24 cellular contexts compared by ENCODE assay signal in the genomic region with DNA sequence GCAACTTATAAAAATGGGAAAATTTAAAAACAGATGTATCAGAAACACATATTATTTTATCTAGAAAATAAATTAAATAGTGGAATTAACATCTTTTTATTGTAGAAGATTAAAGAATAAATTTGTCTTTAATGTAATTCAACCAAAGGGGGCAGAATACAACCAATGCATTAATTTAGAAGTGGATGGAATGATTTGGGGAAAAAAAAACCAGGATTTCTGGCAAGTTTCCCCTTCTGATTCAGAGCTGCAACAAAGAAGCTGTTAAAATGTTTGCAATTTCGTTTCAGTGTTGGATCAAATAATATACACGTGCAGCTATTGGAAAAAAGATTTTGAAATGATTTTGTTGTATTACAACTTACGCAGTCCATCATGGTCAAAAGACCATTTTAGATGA.
DNase-seq lines count a peak whose midpoint lies in the region; ATAC-seq, FAIRE-seq and TF ChIP-seq lines count a peak whose summit lies in the region.
"Had no signal": no experiment of that assay in that cellular context is flagged by ENCODE, and none has a peak within 500 bp of the region (broad histone marks: within the 10 kb centered on the region; RNA-seq: fewer than 3 reads in every experiment).

No MANE protein-coding gene starts in this region.

- H3K79me2 ChIP-seq in astrocyte (ENCODE audit: insufficient read depth, low read length): no peaks in the 10 kb centered on the region

- H4K20me1 ChIP-seq in astrocyte (ENCODE audit: insufficient read depth, low read length): no peaks in the 10 kb centered on the region

- peaks cover 14% of the 10 kb centered on the region for H3K4me1 Mint-ChIP-seq in astrocyte (ENCODE audit: low read depth, unreplicated experiment)
- H3K4me1 Mint-ChIP-seq in mesothelial cell of epicardium: peaks cover 8% of the 10 kb centered on the region
- H3K4me1 Mint-ChIP-seq: activated naive CD4-positive, alpha-beta T cell treated with anti-CD3 and anti-CD28 coated beads, Interleukin-2, amount 50 U/mL, for 24 hours had no signal

- H3K27me3 Mint-ChIP-seq in astrocyte (ENCODE audit: low read depth, unreplicated experiment) (no peaks in the 10 kb centered on the region), mesothelial cell of epicardium (ENCODE audit: low read depth) (peaks cover 8% of the 10 kb centered on the region)
- H3K27me3 Mint-ChIP-seq: CD4-positive, CD25-positive, alpha-beta regulatory T cell had no signal

- H3K36me3 ChIP-seq in astrocyte (ENCODE audit: insufficient read depth, low read length): no peaks in the 10 kb centered on the region
- no peaks in the 10 kb centered on the region for H3K36me3 ChIP-seq in vagina
- H3K36me3 ChIP-seq in right atrium auricular region: no peaks in the 10 kb centered on the region
- H3K36me3 ChIP-seq: breast epithelium, thyroid gland, WERI-Rb-1 had no signal

- no peak for ATAC-seq in HG02678 (IDR thresholded peaks at IDR 0.05; ENCODE audit: unreplicated experiment)

- TF ChIP-seq POLR2A in vagina (IDR thresholded peaks at IDR 0.05): no peak

- peaks cover 7% of the 10 kb centered on the region for H3K9me3 ChIP-seq in astrocyte (ENCODE audit: insufficient read depth, low read depth, low read length)
- no peaks in the 10 kb centered on the region for H3K9me3 ChIP-seq in vagina
- H3K9me3 ChIP-seq in right atrium auricular region: peaks cover 0 to 11% of the 10 kb centered on the region in 2 donors
- H3K9me3 ChIP-seq: thyroid gland had no signal

- H3K4me3 Mint-ChIP-seq in astrocyte (ENCODE audit: unreplicated experiment) (no peak overlapping the region), mesothelial cell of epicardium (no peak overlapping the region)
- H3K4me3 Mint-ChIP-seq: activated naive CD4-positive, alpha-beta T cell treated with anti-CD3 and anti-CD28 coated beads, Interleukin-2, amount 50 U/mL, for 24 hours; nephron had no signal

- peak; percentile 16 for DNase-seq in NCI-H446 treated with DMSO at 0.1 percent for 48 hours (lab: John Stamatoyannopoulos, UW)
- no peak for DNase-seq in NCI-H446 (lab: John Stamatoyannopoulos, UW)
- DNase-seq in astrocyte (ENCODE audit: low read depth): peak; percentile 42
- peak; percentile 36 for DNase-seq in globus pallidus (ENCODE audit: low spot score)
- DNase-seq in vagina (ENCODE audit: extremely low spot score in 2 of 2): no peak
- DNase-seq in right atrium auricular region (ENCODE audit: low spot score): no peak
- DNase-seq in mesothelial cell of epicardium (ENCODE audit: low spot score in 2 of 2, unreplicated experiment in 2 of 2): no peak
- DNase-seq: activated CD4-positive, alpha-beta memory T cell treated with anti-CD3 and anti-CD28 coated beads for 36 hours; CD4-positive, CD25-positive, alpha-beta regulatory T cell; DMS53; effector CD8-positive, alpha-beta T cell; kidney; mammary epithelial cell; NCI-H1417; NCI-H2171 treated with DMSO at 0.1 percent for 48 hours; SHP77; thyroid gland; WERI-Rb-1 had no signal

- H3K4me1 ChIP-seq in astrocyte (ENCODE audit: insufficient read depth, low read length) (peaks cover 19% of the 10 kb centered on the region), vagina (peaks cover 8% of the 10 kb centered on the region), right atrium auricular region (no peaks in the 10 kb centered on the region)
- H3K4me1 ChIP-seq: breast epithelium, thyroid gland had no signal

- H3K4me3 ChIP-seq in astrocyte (ENCODE audit: insufficient read depth, low read depth, low read length) (no peak overlapping the region), vagina (no peak overlapping the region), right atrium auricular region (no peak overlapping the region)
- H3K4me3 ChIP-seq: thyroid gland had no signal

- FAIRE-seq in astrocyte (lab: Jason Lieb, UNC): no peak
- FAIRE-seq: kidney had no signal

- peak overlapping the region; percentile 27 for H3K9ac ChIP-seq in astrocyte (ENCODE audit: low read length)

- TF ChIP-seq CTCF in astrocyte (IDR thresholded peaks at IDR 0.05; ENCODE audit: insufficient read depth, low read depth, low read length) (no peak), vagina (IDR thresholded peaks at IDR 0.05) (no peak), right atrium auricular region (IDR thresholded peaks at IDR 0.05) (no peak), mesothelial cell of epicardium (IDR thresholded peaks at IDR 0.05; ENCODE audit: unreplicated experiment) (no peak)

- H2AFZ ChIP-seq in astrocyte (ENCODE audit: low read depth, low read length): no peak overlapping the region

- intact Hi-C loops in vagina (cut with DNase I): no loop called here

- H3K4me2 ChIP-seq in astrocyte (ENCODE audit: low read length): peak overlapping the region; percentile 51

- H3K27ac ChIP-seq in astrocyte (ENCODE audit: low read depth, low read length) (peak overlapping the region; percentile 78), vagina (peak overlapping the region; percentile 68), right atrium auricular region (no peak overlapping the region)
- H3K27ac ChIP-seq: 22Rv1, breast epithelium, thyroid gland, WERI-Rb-1 had no signal

- H3K36me3 Mint-ChIP-seq in astrocyte (ENCODE audit: low read depth, unreplicated experiment) (peaks cover 8% of the 10 kb centered on the region), mesothelial cell of epicardium (peaks cover 13% of the 10 kb centered on the region)
- H3K36me3 Mint-ChIP-seq: stimulated activated effector memory CD8-positive, alpha-beta T cell treated with anti-CD3 and anti-CD28 coated beads, Interleukin-12 subunit alpha, Interleukin-12 subunit beta, amount 100 ng/mL, for 72 hours had no signal

- H3K9me3 Mint-ChIP-seq in astrocyte (ENCODE audit: unreplicated experiment): peaks cover 20% of the 10 kb centered on the region
- peaks cover 24% of the 10 kb centered on the region for H3K9me3 Mint-ChIP-seq in mesothelial cell of epicardium

- H3K27ac Mint-ChIP-seq in astrocyte (ENCODE audit: unreplicated experiment) (peak overlapping the region; percentile 16), mesothelial cell of epicardium (no peak overlapping the region)
- H3K27ac Mint-ChIP-seq: activated naive CD4-positive, alpha-beta T cell treated with anti-CD3 and anti-CD28 coated beads, Interleukin-2, amount 50 U/mL, for 24 hours; stimulated activated effector memory CD8-positive, alpha-beta T cell treated with anti-CD3 and anti-CD28 coated beads, Interleukin-12 subunit alpha, Interleukin-12 subunit beta, amount 100 ng/mL, for 72 hours had no signal

- H3K27me3 ChIP-seq in astrocyte (ENCODE audit: insufficient read depth, low read length) (no peaks in the 10 kb centered on the region), vagina (no peaks in the 10 kb centered on the region), right atrium auricular region (no peaks in the 10 kb centered on the region)
- H3K27me3 ChIP-seq: breast epithelium, thyroid gland had no signal

Comparison
In these comparisons a context has a peak if more than half of its experiments do, and no peak if none do; other contexts are left out.
1. DNase-seq: peak in NCI-H446 treated with DMSO at 0.1 percent for 48 hours (single experiment), astrocyte (single experiment) and globus pallidus (single experiment); none in NCI-H446 (0 of 2), vagina (0 of 2), right atrium auricular region (single experiment) and mesothelial cell of epicardium (0 of 2).
2. H3K27ac ChIP-seq: peak in astrocyte (single experiment) and vagina (single experiment); none in right atrium auricular region (0 of 2).